1 cellular context compared by ENCODE assay signal in the genomic region with DNA sequence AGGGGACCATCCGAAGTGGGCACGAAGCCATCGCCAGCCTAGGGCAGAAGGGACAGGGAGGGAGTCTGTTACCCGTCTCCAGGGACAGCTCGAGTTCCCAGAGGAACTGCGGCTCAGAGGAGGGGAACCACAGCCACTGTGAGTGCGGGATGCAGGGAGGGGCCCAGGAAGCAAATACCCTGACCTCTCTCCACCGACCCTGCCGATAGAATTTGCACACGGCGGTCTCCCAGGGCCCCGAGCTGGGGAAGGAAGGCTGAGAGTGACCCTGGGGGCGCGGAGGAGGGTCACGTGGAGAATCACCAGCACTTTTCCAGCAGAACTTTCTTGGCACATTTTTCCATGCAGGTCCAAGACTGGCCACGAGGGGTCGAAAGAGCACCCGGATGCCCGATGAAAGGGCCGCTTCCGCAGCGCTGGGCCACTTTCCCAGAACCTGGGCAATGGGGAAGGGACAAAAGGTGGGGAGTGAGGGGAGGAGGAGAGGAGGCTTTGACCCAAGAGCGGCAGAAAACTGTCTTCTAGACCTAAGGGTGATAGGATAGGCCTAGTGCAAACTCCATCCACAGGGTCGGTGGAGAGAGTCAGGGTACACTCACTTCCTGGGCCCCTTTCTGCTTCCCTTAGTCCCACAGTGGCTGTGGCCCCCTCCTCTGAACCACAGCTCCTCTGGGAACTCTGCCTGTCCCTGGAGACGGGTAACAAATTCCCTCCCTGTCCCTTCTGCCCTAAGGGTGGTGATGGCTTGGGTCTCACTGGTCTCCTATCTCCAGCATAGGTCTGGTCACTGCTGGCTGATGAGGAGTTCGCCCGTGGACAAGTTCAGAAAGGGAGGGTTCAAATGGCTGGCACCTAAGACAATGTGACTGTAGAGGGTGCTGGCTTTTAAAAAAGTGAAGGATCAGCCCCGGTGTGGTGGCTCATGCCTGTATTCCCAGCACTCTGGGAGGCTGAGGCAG.
TF ChIP-seq lines count a peak whose summit lies in the region.

No MANE protein-coding gene starts in this region.

TF ChIP-seq in HEK293, 187 proteins besides CTCF, POLR2A, EP300 and RAD21 (continued from another document and continues in another):
- TF ChIP-seq, protein P1, sequence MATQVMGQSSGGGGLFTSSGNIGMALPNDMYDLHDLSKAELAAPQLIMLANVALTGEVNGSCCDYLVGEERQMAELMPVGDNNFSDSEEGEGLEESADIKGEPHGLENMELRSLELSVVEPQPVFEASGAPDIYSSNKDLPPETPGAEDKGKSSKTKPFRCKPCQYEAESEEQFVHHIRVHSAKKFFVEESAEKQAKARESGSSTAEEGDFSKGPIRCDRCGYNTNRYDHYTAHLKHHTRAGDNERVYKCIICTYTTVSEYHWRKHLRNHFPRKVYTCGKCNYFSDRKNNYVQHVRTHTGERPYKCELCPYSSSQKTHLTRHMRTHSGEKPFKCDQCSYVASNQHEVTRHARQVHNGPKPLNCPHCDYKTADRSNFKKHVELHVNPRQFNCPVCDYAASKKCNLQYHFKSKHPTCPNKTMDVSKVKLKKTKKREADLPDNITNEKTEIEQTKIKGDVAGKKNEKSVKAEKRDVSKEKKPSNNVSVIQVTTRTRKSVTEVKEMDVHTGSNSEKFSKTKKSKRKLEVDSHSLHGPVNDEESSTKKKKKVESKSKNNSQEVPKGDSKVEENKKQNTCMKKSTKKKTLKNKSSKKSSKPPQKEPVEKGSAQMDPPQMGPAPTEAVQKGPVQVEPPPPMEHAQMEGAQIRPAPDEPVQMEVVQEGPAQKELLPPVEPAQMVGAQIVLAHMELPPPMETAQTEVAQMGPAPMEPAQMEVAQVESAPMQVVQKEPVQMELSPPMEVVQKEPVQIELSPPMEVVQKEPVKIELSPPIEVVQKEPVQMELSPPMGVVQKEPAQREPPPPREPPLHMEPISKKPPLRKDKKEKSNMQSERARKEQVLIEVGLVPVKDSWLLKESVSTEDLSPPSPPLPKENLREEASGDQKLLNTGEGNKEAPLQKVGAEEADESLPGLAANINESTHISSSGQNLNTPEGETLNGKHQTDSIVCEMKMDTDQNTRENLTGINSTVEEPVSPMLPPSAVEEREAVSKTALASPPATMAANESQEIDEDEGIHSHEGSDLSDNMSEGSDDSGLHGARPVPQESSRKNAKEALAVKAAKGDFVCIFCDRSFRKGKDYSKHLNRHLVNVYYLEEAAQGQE (tag by site-specific recombination; IDR thresholded peaks at IDR 0.05) = no peak
- TF ChIP-seq IKZF3 (tag by site-specific recombination; IDR thresholded peaks at IDR 0.05) (peak; percentile 98), GLIS1 (tag by site-specific recombination; IDR thresholded peaks at IDR 0.05) (peak; percentile 93), SP3 (tag by site-specific recombination; IDR thresholded peaks at IDR 0.05) (0 out of 2 replicates have a peak, but pooled peaks have one; percentile 15), PRDM1 (tag by site-specific recombination; IDR thresholded peaks at IDR 0.05) (peak; percentile 93), ZNF707 (tag by site-specific recombination; IDR thresholded peaks at IDR 0.05) (no peak), ZNF202 (tag by site-specific recombination; IDR thresholded peaks at IDR 0.05; ENCODE audit: borderline replicate concordance) (no peak), ZNF423 (tag by site-specific recombination; IDR thresholded peaks at IDR 0.05) (peak; percentile 50; the same call in 1 of the 2 replicates), ZNF513 (tag by site-specific recombination; IDR thresholded peaks at IDR 0.05) (no peak), ZXDB (tag by site-specific recombination; IDR thresholded peaks at IDR 0.05) (peak; percentile 50; the same call in 1 of the 2 replicates), ZNF112 (tag by site-specific recombination; IDR thresholded peaks at IDR 0.05) (no peak), ZNF335 (tag by site-specific recombination; conservative IDR thresholded peaks at IDR 0.05) (peak; percentile 56), SP7 (tag by site-specific recombination; IDR thresholded peaks at IDR 0.05) (peak; percentile 60), BCL11B (tag by site-specific recombination; IDR thresholded peaks at IDR 0.05; ENCODE audit: low read depth) (0 out of 2 replicates have a peak, but pooled peaks have one; percentile 52), ZBTB10 (tag by site-specific recombination; IDR thresholded peaks at IDR 0.05) (peak; percentile 45; the same call in 1 of the 2 replicates), SCRT1 (tag by site-specific recombination; IDR thresholded peaks at IDR 0.05; ENCODE audit: borderline replicate concordance) (no peak), ZNF660 (tag by site-specific recombination; IDR thresholded peaks at IDR 0.05) (peak; percentile 78), ZNF24 (tag by site-specific recombination; IDR thresholded peaks at IDR 0.05) (peak; percentile 38; the same call in 1 of the 2 replicates), ZNF324 (tag by site-specific recombination; IDR thresholded peaks at IDR 0.05) (peak; percentile 37; the same call in 1 of the 2 replicates), ZNF341 (tag by site-specific recombination; IDR thresholded peaks at IDR 0.05; ENCODE audit: low read depth) (peak; percentile 26; the same call in 1 of the 2 replicates), ZFP69B (tag by site-specific recombination; IDR thresholded peaks at IDR 0.05) (0 out of 2 replicates have a peak, but pooled peaks have one; percentile 31), GLIS2 (tag by site-specific recombination; IDR thresholded peaks at IDR 0.05) (peak; percentile 27; the same call in 1 of the 2 replicates), ZNF48 (tag by site-specific recombination; IDR thresholded peaks at IDR 0.05) (no peak), ZBTB17 (tag by site-specific recombination; IDR thresholded peaks at IDR 0.05) (peak; percentile 65), BCL11A (tag by site-specific recombination; IDR thresholded peaks at IDR 0.05; ENCODE audit: low read depth) (peak; percentile 34; the same call in 1 of the 2 replicates), KLF17 (tag by site-specific recombination; IDR thresholded peaks at IDR 0.05) (peak; percentile 49; the same call in 1 of the 2 replicates), MZF1 (tag by site-specific recombination; IDR thresholded peaks at IDR 0.05; ENCODE audit: borderline replicate concordance) (peak; percentile 21; the same call in 1 of the 2 replicates)
- TF ChIP-seq, protein P2, sequence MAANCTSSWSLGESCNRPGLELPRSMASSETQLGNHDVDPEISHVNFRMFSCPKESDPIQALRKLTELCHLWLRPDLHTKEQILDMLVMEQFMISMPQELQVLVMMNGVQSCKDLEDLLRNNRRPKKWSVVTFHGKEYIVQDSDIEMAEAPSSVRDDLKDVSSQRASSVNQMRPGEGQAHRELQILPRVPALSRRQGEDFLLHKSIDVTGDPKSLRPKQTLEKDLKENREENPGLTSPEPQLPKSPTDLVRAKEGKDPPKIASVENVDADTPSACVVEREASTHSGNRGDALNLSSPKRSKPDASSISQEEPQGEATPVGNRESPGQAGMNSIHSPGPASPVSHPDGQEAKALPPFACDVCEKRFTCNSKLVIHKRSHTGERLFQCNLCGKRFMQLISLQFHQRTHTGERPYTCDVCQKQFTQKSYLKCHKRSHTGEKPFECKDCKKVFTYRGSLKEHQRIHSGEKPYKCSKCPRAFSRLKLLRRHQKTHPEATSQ (tag by site-specific recombination; IDR thresholded peaks at IDR 0.05) = no peak
- TF ChIP-seq, protein P3, sequence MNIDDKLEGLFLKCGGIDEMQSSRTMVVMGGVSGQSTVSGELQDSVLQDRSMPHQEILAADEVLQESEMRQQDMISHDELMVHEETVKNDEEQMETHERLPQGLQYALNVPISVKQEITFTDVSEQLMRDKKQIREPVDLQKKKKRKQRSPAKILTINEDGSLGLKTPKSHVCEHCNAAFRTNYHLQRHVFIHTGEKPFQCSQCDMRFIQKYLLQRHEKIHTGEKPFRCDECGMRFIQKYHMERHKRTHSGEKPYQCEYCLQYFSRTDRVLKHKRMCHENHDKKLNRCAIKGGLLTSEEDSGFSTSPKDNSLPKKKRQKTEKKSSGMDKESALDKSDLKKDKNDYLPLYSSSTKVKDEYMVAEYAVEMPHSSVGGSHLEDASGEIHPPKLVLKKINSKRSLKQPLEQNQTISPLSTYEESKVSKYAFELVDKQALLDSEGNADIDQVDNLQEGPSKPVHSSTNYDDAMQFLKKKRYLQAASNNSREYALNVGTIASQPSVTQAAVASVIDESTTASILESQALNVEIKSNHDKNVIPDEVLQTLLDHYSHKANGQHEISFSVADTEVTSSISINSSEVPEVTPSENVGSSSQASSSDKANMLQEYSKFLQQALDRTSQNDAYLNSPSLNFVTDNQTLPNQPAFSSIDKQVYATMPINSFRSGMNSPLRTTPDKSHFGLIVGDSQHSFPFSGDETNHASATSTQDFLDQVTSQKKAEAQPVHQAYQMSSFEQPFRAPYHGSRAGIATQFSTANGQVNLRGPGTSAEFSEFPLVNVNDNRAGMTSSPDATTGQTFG (tag by site-specific recombination; IDR thresholded peaks at IDR 0.05; ENCODE audit: borderline replicate concordance) = no peak
- TF ChIP-seq, protein P4, sequence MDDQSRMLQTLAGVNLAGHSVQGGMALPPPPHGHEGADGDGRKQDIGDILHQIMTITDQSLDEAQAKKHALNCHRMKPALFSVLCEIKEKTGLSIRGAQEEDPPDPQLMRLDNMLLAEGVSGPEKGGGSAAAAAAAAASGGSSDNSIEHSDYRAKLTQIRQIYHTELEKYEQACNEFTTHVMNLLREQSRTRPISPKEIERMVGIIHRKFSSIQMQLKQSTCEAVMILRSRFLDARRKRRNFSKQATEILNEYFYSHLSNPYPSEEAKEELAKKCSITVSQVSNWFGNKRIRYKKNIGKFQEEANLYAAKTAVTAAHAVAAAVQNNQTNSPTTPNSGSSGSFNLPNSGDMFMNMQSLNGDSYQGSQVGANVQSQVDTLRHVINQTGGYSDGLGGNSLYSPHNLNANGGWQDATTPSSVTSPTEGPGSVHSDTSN (CRISPR knock-in tag; IDR thresholded peaks at IDR 0.05) = no peak
